In genomic region chr13:51451134-51451466, GRCh38 we compare ENCODE assay signal across 8 cellular contexts. TPM values are rescaled to one million over a fixed set of nuclear protein-coding genes. Genes with fewer than 3 reads are reported as not detected.
A peak's percentile ranks its signal among the peaks of the same experiment; 100 is the strongest.
DNase-seq lines count a peak whose midpoint lies in the region; ATAC-seq, FAIRE-seq and TF ChIP-seq lines count a peak whose summit lies in the region.

No MANE protein-coding gene starts in this region.

- no peaks in the 10 kb centered on the region for H3K27me3 ChIP-seq in right atrium auricular region
- H3K27me3 ChIP-seq in bronchial epithelial cell (ENCODE audit: control insufficient read depth, insufficient read depth, low read length) = no peaks in the 10 kb centered on the region
- H3K27me3 ChIP-seq in vagina = no peaks in the 10 kb centered on the region

- H3K27ac ChIP-seq in right atrium auricular region = peak overlapping the region; percentile 100
- peak overlapping the region; percentile 100 for H3K27ac ChIP-seq in vagina

- H3K36me3 Mint-ChIP-seq in mesothelial cell of epicardium = peaks cover 16% of the 10 kb centered on the region

- H3K4me3 ChIP-seq in right atrium auricular region = peak overlapping the region; percentile 79 to 97
- H3K4me3 ChIP-seq in bronchial epithelial cell (ENCODE audit: low read depth, low read length) = peak overlapping the region; percentile 90
- H3K4me3 ChIP-seq in vagina = peak overlapping the region; percentile 94 to 99

- H3K4me3 Mint-ChIP-seq in mesothelial cell of epicardium = peak overlapping the region; percentile 87

- intact Hi-C loops in Right ventricle myocardium inferior (cut with DNase I) (loop anchor here (5.0 kb wide), 1 partner anchor 281 kb away; no protein-coding TSS in a partner anchor), vagina (cut with DNase I) (no loop called here)

- peaks cover 0 to 6% of the 10 kb centered on the region in 2 donors for H3K9me3 ChIP-seq in right atrium auricular region
- no peaks in the 10 kb centered on the region for H3K9me3 ChIP-seq in vagina

- peak overlapping the region; percentile 95 for H3K27ac Mint-ChIP-seq in mesothelial cell of epicardium

- peaks cover 0 to 30% of the 10 kb centered on the region in 2 donors for H3K4me1 ChIP-seq in right atrium auricular region
- H3K4me1 ChIP-seq in vagina = peaks cover 28% of the 10 kb centered on the region

- H3K4me1 Mint-ChIP-seq in mesothelial cell of epicardium = peaks cover 27% of the 10 kb centered on the region

- peaks cover 4% of the 10 kb centered on the region for H3K9me3 Mint-ChIP-seq in mesothelial cell of epicardium

- DNase-seq in right atrium auricular region (ENCODE audit: low spot score) (no peak), Right ventricle myocardium inferior (ENCODE audit: missing footprints) (no peak), bronchial epithelial cell (ENCODE audit: low read depth) (no peak), mesothelial cell of epicardium (ENCODE audit: low spot score in 2 of 2, unreplicated experiment in 2 of 2) (no peak), vagina (ENCODE audit: extremely low spot score in 2 of 2) (no peak), foreskin melanocyte (no peak)
- DNase-seq in activated CD4-positive, alpha-beta T cell treated with anti-CD3 and anti-CD28 coated beads, Interleukin-2, amount 50 U/mL, for 4 hours = no peak

- no peaks in the 10 kb centered on the region for H3K27me3 Mint-ChIP-seq in mesothelial cell of epicardium (ENCODE audit: low read depth)

- H3K36me3 ChIP-seq in right atrium auricular region (peaks cover 18% of the 10 kb centered on the region), bronchial epithelial cell (ENCODE audit: control insufficient read depth, insufficient read depth, low read length) (peaks cover 9% of the 10 kb centered on the region), vagina (peaks cover 0 to 27% of the 10 kb centered on the region in 2 donors)

- ATAC-seq in Right ventricle myocardium inferior = no peak
- no peak for ATAC-seq in HG03520 (IDR thresholded peaks at IDR 0.05; ENCODE audit: unreplicated experiment)

- FAIRE-seq in bronchial epithelial cell (lab: Jason Lieb, UNC) = no peak

- no peak for TF ChIP-seq POLR2A in vagina (IDR thresholded peaks at IDR 0.05)

- TF ChIP-seq CTCF in right atrium auricular region (IDR thresholded peaks at IDR 0.05) (no peak), bronchial epithelial cell (IDR thresholded peaks at IDR 0.05; ENCODE audit: insufficient read depth, low read length, severe bottlenecking) (no peak), mesothelial cell of epicardium (IDR thresholded peaks at IDR 0.05; ENCODE audit: unreplicated experiment) (no peak), vagina (IDR thresholded peaks at IDR 0.05) (no peak)

RNA-seq across cellular contexts. Expression of gene INTS6, which starts 1.7 kb away (rescaled TPM):
- total RNA-seq in right atrium auricular region = 10 to 100 TPM; 18.7 to 27.6 TPM
- 22.7 TPM for total RNA-seq in Right ventricle myocardium inferior
- total RNA-seq in bronchial epithelial cell = 44.5 and 68.7 TPM in 2 replicates
- total RNA-seq in mesothelial cell of epicardium = 38.1 to 39.6 TPM (median 38.7 TPM) in 3 replicates
- 56.2 TPM for total RNA-seq in vagina
